Comparison of ENCODE assay signal across 8 cellular contexts in genomic region chr11:85810871-85811611, GRCh38. TPM values are rescaled to one million over a fixed set of nuclear protein-coding genes. Genes with fewer than 3 reads are reported as not detected.
DNase-seq lines count a peak whose midpoint lies in the region; ATAC-seq, FAIRE-seq and TF ChIP-seq lines count a peak whose summit lies in the region.

SYTL2 (minus strand) TSS chr11:85811141; CDS start chr11:85757725, 53,416 bp downstream.

- DNase-seq in D341Med (ENCODE audit: low spot score), result peak; percentile 87
- peak; percentile 72 for DNase-seq in HTR-8/SVneo (ENCODE audit: insufficient read length, low spot score)
- no peak for DNase-seq in SK-N-MC (ENCODE audit: low read depth, low spot score)
- peak; percentile 86 for DNase-seq in Right ventricle myocardium inferior (ENCODE audit: missing footprints)
- peak; percentile 92 for DNase-seq in osteoblast (ENCODE audit: insufficient read length, low spot score, missing footprints)
- DNase-seq in testis, result peak; percentile 62

- no peaks in the 10 kb centered on the region for H3K9me3 Mint-ChIP-seq in activated naive CD4-positive, alpha-beta T cell treated with anti-CD3 and anti-CD28 coated beads, Interleukin-2, amount 50 U/mL, for 24 hours

- H3K27me3 ChIP-seq in osteoblast (ENCODE audit: insufficient read depth, low read length) (peaks cover 3% of the 10 kb centered on the region), testis (no peaks in the 10 kb centered on the region)

- ATAC-seq in GM21367 (IDR thresholded peaks at IDR 0.05; ENCODE audit: unreplicated experiment), result peak; percentile 81
- peak; percentile 99 for ATAC-seq in Right ventricle myocardium inferior

- H3K27ac Mint-ChIP-seq in activated naive CD4-positive, alpha-beta T cell treated with anti-CD3 and anti-CD28 coated beads, Interleukin-2, amount 50 U/mL, for 24 hours, result peak within 1 kb of the TSS; percentile 2

- no peak for TF ChIP-seq POLR2A in testis (IDR thresholded peaks at IDR 0.05)

- H3K9me3 ChIP-seq in SK-N-MC (ENCODE audit: low read depth, low read length), result no peaks in the 10 kb centered on the region
- H3K9me3 ChIP-seq in osteoblast (ENCODE audit: low read depth, low read length), result no peaks in the 10 kb centered on the region
- no peaks in the 10 kb centered on the region for H3K9me3 ChIP-seq in testis

- FAIRE-seq in HTR-8/SVneo (lab: Jason Lieb, UNC), result peak; percentile 86

- no peaks in the 10 kb centered on the region for H3K36me3 ChIP-seq in SK-N-MC (ENCODE audit: insufficient read depth, low read length)
- no peaks in the 10 kb centered on the region for H3K36me3 ChIP-seq in osteoblast (ENCODE audit: insufficient read depth, low read length)
- no peaks in the 10 kb centered on the region for H3K36me3 ChIP-seq in testis (ENCODE audit: low read depth, missing control alignments)

- 0 to 1% methylated on average over 28 to 31 of the region's 72 CpGs for WGBS in testis, 2 donors

- no peaks in the 10 kb centered on the region for H3K79me2 ChIP-seq in osteoblast (ENCODE audit: insufficient read depth, low read length)

- peak within 1 kb of the TSS; percentile 92 for H3K4me2 ChIP-seq in osteoblast (ENCODE audit: insufficient read depth, low read length)

- TF ChIP-seq CTCF in osteoblast (IDR thresholded peaks at IDR 0.05; ENCODE audit: extremely low read depth, low read depth, low read length), result no peak
- no peak for TF ChIP-seq CTCF in testis (IDR thresholded peaks at IDR 0.05)

- intact Hi-C loops in Right ventricle myocardium inferior (cut with DNase I) (loop anchor here (1.0 kb wide), 1 partner anchor 147 kb away; no protein-coding TSS in a partner anchor), testis (cut with DNase I; ENCODE audit: low total_unique reads) (no loop called here)

- H3K4me1 Mint-ChIP-seq in activated naive CD4-positive, alpha-beta T cell treated with anti-CD3 and anti-CD28 coated beads, Interleukin-2, amount 50 U/mL, for 24 hours, result peaks cover 34% of the 10 kb centered on the region

- H2AFZ ChIP-seq in osteoblast (ENCODE audit: low read length), result peak within 1 kb of the TSS; percentile 86

- peaks cover 4% of the 10 kb centered on the region for H4K20me1 ChIP-seq in osteoblast (ENCODE audit: insufficient read depth, low read length)

- no peak within 1 kb of the TSS for H3K9ac ChIP-seq in SK-N-MC (ENCODE audit: insufficient read length)

- no peaks in the 10 kb centered on the region for H3K27me3 Mint-ChIP-seq in activated naive CD4-positive, alpha-beta T cell treated with anti-CD3 and anti-CD28 coated beads, Interleukin-2, amount 50 U/mL, for 24 hours

- H3K4me3 ChIP-seq in SK-N-MC (peak within 1 kb of the TSS; percentile 78), osteoblast (ENCODE audit: insufficient read depth, low read length) (peak within 1 kb of the TSS; percentile 76), testis (peak within 1 kb of the TSS; percentile 61 to 70)

- H3K27ac ChIP-seq in SK-N-MC, result no peak within 1 kb of the TSS
- no peak within 1 kb of the TSS for H3K27ac ChIP-seq in osteoblast (ENCODE audit: low read depth, low read length)
- H3K27ac ChIP-seq in testis, result peak within 1 kb of the TSS; percentile 32 to 42

- no peaks in the 10 kb centered on the region for H3K36me3 Mint-ChIP-seq in activated naive CD4-positive, alpha-beta T cell treated with anti-CD3 and anti-CD28 coated beads, Interleukin-2, amount 50 U/mL, for 24 hours

- peak within 1 kb of the TSS; percentile 89 for H3K4me3 Mint-ChIP-seq in activated naive CD4-positive, alpha-beta T cell treated with anti-CD3 and anti-CD28 coated beads, Interleukin-2, amount 50 U/mL, for 24 hours

- H3K4me1 ChIP-seq in osteoblast (ENCODE audit: insufficient read depth, low read length) (peaks cover 35% of the 10 kb centered on the region), testis (no peaks in the 10 kb centered on the region)

RNA-seq across cellular contexts. Expression of gene SYTL2, which starts in this region (rescaled TPM):
- total RNA-seq in Right ventricle myocardium inferior (2.4 TPM), osteoblast (19.4 and 19.9 TPM in 2 replicates), testis (10 to 100 TPM; 12.3 to 16.9 TPM)
- polyA plus RNA-seq in testis (ENCODE audit: insufficient read depth, low read depth, low replicate concordance), result 14.4 TPM

Comparison
In these comparisons a context has a peak if more than half of its experiments do, and no peak if none do; other contexts are left out.
1. H3K27ac ChIP-seq: peak in testis (2 of 2); none in SK-N-MC (single experiment) and osteoblast (single experiment).
2. Peak in every context shown above with its lines, with median percentiles within 50 percentile points of each other: H3K4me3 ChIP-seq.